8 cellular contexts compared by ENCODE assay signal in the genomic region with DNA sequence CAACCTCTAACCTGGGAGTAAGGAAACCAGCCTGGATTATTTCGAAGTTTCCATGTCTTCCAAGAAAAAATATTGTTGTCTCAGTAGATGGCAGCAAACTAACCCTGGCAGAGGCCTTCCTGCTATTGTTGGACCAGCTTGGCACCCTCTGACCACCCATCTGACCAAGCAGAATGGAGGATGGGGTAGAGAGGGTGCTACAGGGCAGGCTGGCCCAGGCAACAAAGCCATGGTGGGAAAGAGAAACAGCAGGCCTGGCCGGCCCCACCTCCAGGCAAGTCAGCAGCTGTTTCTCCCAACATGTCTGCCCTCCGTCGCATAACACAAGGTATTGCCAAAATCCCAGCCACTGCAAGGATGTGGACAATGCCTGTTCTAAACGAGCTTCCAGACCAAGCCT.
A peak's percentile ranks its signal among the peaks of the same experiment; 100 is the strongest.
DNase-seq lines count a peak whose midpoint lies in the region; ATAC-seq and TF ChIP-seq lines count a peak whose summit lies in the region.

No MANE protein-coding gene starts in this region.

- no peak for TF ChIP-seq EP300 in gastroesophageal sphincter (IDR thresholded peaks at IDR 0.05)

- no peak overlapping the region for H3K14ac ChIP-seq in H9 (ENCODE audit: insufficient read depth, low read length)

- no peak overlapping the region for H3K9ac ChIP-seq in H9 (ENCODE audit: extremely low read depth, insufficient read length, low read length)

- H3K56ac ChIP-seq in H9 (ENCODE audit: insufficient read length, low read depth, low read length) = no peak overlapping the region

- H2AFZ ChIP-seq in H9 (ENCODE audit: low read length) = no peak overlapping the region

- H3K27ac ChIP-seq in H9 (ENCODE audit: insufficient read length, low read depth, low read length) (no peak overlapping the region), gastroesophageal sphincter (peak overlapping the region in 3 of 4 donors; percentile 56 to 73 (median 72))

- H3T11ph ChIP-seq in H9 (ENCODE audit: low read length) = no peak overlapping the region

- H3K4me3 Mint-ChIP-seq in H9 = no peak overlapping the region
- H3K4me3 Mint-ChIP-seq in activated B cell treated with CpG ODN at 0.5 μM for 24 hours = peak overlapping the region; percentile 38

- no peaks in the 10 kb centered on the region for H3K9me3 ChIP-seq in H9 (ENCODE audit: control insufficient read depth, low read depth, low read length)
- H3K9me3 ChIP-seq in gastroesophageal sphincter = no peaks in the 10 kb centered on the region

- no peak overlapping the region for H2BK12ac ChIP-seq in H9 (ENCODE audit: insufficient read length, low read depth, low read length)

- no peak overlapping the region for H2BK20ac ChIP-seq in H9 (ENCODE audit: low read depth, low read length, poor library complexity, severe bottlenecking)

- H2AK5ac ChIP-seq in H9 (ENCODE audit: insufficient read length, low read length) = no peak overlapping the region

- no peaks in the 10 kb centered on the region for H3K23me2 ChIP-seq in H9 (ENCODE audit: insufficient read length, low read depth, low read length, poor library complexity, severe bottlenecking)

- POLR2A ChIA-PET in activated B cell treated with CpG ODN at 0.5 μM for 24 hours (lab: Charles Lee) = interaction anchor here (0.9 to 5.0 kb wide), 13 partner anchors 8 to 110 kb away, joined by 3 to 34 read pairs (median 6); no protein-coding TSS in a partner anchor

- H3K4me1 ChIP-seq in H9 (ENCODE audit: insufficient read depth, low read length) = peaks cover 6% of the 10 kb centered on the region; the same call in 1 of the 2 replicates
- H3K4me1 ChIP-seq in gastroesophageal sphincter = peaks cover 0 to 95% (median 34%) of the 10 kb centered on the region in 3 donors

- TF ChIP-seq CTCF in H9 (conservative IDR thresholded peaks at IDR 0.05) (no peak), activated B cell treated with CpG ODN at 0.5 μM for 24 hours (IDR thresholded peaks at IDR 0.05) (no peak), gastroesophageal sphincter (IDR thresholded peaks at IDR 0.05) (peak in 2 of 4 experiments; percentile 3 to 12)

- no peaks in the 10 kb centered on the region for H3K79me1 ChIP-seq in H9 (ENCODE audit: insufficient read depth, low read depth, low read length, poor library complexity, severe bottlenecking)

- H3K4me2 ChIP-seq in H9 (ENCODE audit: insufficient read depth, insufficient read length, low read length) = no peak overlapping the region

- H3K9me3 Mint-ChIP-seq in H9 (no peaks in the 10 kb centered on the region), activated B cell treated with CpG ODN at 0.5 μM for 24 hours (no peaks in the 10 kb centered on the region)

- no peak overlapping the region for H2BK120ac ChIP-seq in H9 (ENCODE audit: low read depth, low read length, poor library complexity, severe bottlenecking)

- DNase-seq in H9 = no peak
- DNase-seq in activated B cell treated with CpG ODN at 0.5 μM for 24 hours = no peak
- DNase-seq in sciatic nerve (ENCODE audit: low spot score) = no peak
- no peak for DNase-seq in NCI-H1417 treated with DMSO at 0.1 percent for 48 hours (lab: John Stamatoyannopoulos, UW)
- no peak for DNase-seq in activated CD4-positive, alpha-beta T cell treated with anti-CD3 and anti-CD28 coated beads for 48 hours

- H3K27me3 ChIP-seq in H9 (ENCODE audit: insufficient read depth, low read length) (no peaks in the 10 kb centered on the region), gastroesophageal sphincter (no peaks in the 10 kb centered on the region)

- TF ChIP-seq POLR2A in gastroesophageal sphincter (IDR thresholded peaks at IDR 0.05) = no peak

- H3K23ac ChIP-seq in H9 (ENCODE audit: insufficient read length, low read depth, low read length) = no peak overlapping the region

- H3K79me2 ChIP-seq in H9 (ENCODE audit: insufficient read depth, low read length) = no peaks in the 10 kb centered on the region

- no peak overlapping the region for H4K91ac ChIP-seq in H9 (ENCODE audit: insufficient read length, low read depth, low read length)

- peaks cover 29 to 47% of the 10 kb centered on the region in 2 experiments for H3K4me1 Mint-ChIP-seq in H9
- H3K4me1 Mint-ChIP-seq in activated B cell treated with CpG ODN at 0.5 μM for 24 hours = peaks cover 99% of the 10 kb centered on the region

- H3K18ac ChIP-seq in H9 (ENCODE audit: insufficient read length, low read depth, low read length) = no peak overlapping the region

- ATAC-seq in activated B cell treated with CpG ODN at 0.5 μM for 24 hours (ENCODE audit: low read depth) (no peak), gastroesophageal sphincter (peak; percentile 34), sciatic nerve (peak; percentile 14), HG02763 (IDR thresholded peaks at IDR 0.05; ENCODE audit: unreplicated experiment) (no peak), HG03378 (IDR thresholded peaks at IDR 0.05; ENCODE audit: unreplicated experiment) (no peak)

- H4K20me1 ChIP-seq in H9 (ENCODE audit: control insufficient read depth, insufficient read depth, insufficient read length) = peaks cover 2% of the 10 kb centered on the region

- no peak overlapping the region for H4K8ac ChIP-seq in H9 (replicated peaks; ENCODE audit: insufficient read length, low read depth, low read length)

- H3K36me3 ChIP-seq in gastroesophageal sphincter = no peaks in the 10 kb centered on the region

- intact Hi-C loops in activated B cell treated with CpG ODN at 0.5 μM for 24 hours (cut with micrococcal nuclease) = no loop called here
- intact Hi-C loops in sciatic nerve (cut with DNase I) = no loop called here

- no peak overlapping the region for H2BK15ac ChIP-seq in H9 (ENCODE audit: low read depth, low read length)

- H3K27ac Mint-ChIP-seq in H9 = peak overlapping the region in 2 of 3 experiments; percentile 68 to 89; a peak in 2 of 7 replicates
- peak overlapping the region; percentile 88 for H3K27ac Mint-ChIP-seq in activated B cell treated with CpG ODN at 0.5 μM for 24 hours

- no peak overlapping the region for H2BK5ac ChIP-seq in H9 (ENCODE audit: insufficient read length, low read length)

- H3K36me3 Mint-ChIP-seq in H9 (ENCODE audit: insufficient read depth in 1 of 3, low read depth in 3 of 3) = 0 out of 7 replicates have a peak, but pooled peaks cover 0 to 2% (median 0%) of the 10 kb centered on the region in 3 experiments
- H3K36me3 Mint-ChIP-seq in activated B cell treated with CpG ODN at 0.5 μM for 24 hours (ENCODE audit: low read depth) = peaks cover 26% of the 10 kb centered on the region

- no CpG with 5 or more reads among the region's 5 CpGs for WGBS in H9 (ENCODE audit: extremely low coverage, insufficient read length, low lambda C conversion rate)
- 0% methylated on average over 1 of the region's 5 CpGs; no CpG with 5 or more reads in 1 of the 2 donors for WGBS in gastroesophageal sphincter (ENCODE audit: low coverage in 1 of 2), 2 donors

- H3K4me3 ChIP-seq in gastroesophageal sphincter = no peak overlapping the region

- CTCF ChIA-PET in activated B cell treated with CpG ODN at 0.5 μM for 24 hours (lab: Charles Lee) = interaction anchor here (0.8 to 3.6 kb wide), 8 partner anchors 10 to 115 kb away, joined by 3 to 39 read pairs (median 4); a partner anchor contains a TSS

- no peaks in the 10 kb centered on the region for H3K27me3 Mint-ChIP-seq in H9 (ENCODE audit: low read depth)
- H3K27me3 Mint-ChIP-seq in activated B cell treated with CpG ODN at 0.5 μM for 24 hours = no peaks in the 10 kb centered on the region

- H4K5ac ChIP-seq in H9 (ENCODE audit: insufficient read length, low read depth, low read length) = no peak overlapping the region

- H3K4ac ChIP-seq in H9 (ENCODE audit: low read depth, low read length) = no peak overlapping the region

Comparison
In these comparisons a context has a peak if more than half of its experiments do, and no peak if none do; other contexts are left out.
1. ATAC-seq: peak in gastroesophageal sphincter (single experiment) and sciatic nerve (single experiment); none in activated B cell treated with CpG ODN at 0.5 μM for 24 hours (single experiment), HG02763 (single experiment) and HG03378 (single experiment).